In the genomic region with DNA sequence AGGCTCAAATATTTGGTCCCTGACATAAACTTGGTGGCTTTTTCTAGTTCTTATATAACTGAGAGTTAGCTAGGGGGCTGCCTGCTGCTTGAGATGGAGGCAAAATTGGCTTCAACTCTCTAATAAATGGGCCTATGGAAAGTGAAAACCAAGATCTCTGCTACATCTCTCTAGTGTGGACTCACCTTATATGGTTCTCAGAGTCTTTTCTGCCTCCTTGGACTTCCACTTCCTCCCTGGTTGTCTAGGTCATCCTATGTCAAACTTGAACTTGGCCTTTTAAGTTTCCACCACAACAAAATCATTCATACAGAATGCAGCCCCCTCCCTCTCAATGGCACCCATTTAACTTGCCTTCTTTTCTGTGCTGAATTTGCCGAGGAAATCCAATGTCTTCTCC, we compare ENCODE assay signal across 24 cellular contexts. TPM values are rescaled to one million over a fixed set of nuclear protein-coding genes. Genes with fewer than 3 reads are reported as not detected.
DNase-seq lines count a peak whose midpoint lies in the region; ATAC-seq and TF ChIP-seq lines count a peak whose summit lies in the region.
"Had no signal": no experiment of that assay in that cellular context is flagged by ENCODE, and none has a peak within 500 bp of the region (broad histone marks: within the 10 kb centered on the region; RNA-seq: fewer than 3 reads in every experiment).

No MANE protein-coding gene starts in this region.

- no peaks in the 10 kb centered on the region for H3K9me3 Mint-ChIP-seq in glutamatergic neuron (ENCODE audit: unreplicated experiment)
- H3K9me3 Mint-ChIP-seq: endodermal cell, nephron, WTC11 had no signal

- H4K20me1 ChIP-seq in MM.1S (ENCODE audit: insufficient read depth, low read length), result no peaks in the 10 kb centered on the region

- H3K4me3 Mint-ChIP-seq in glutamatergic neuron (ENCODE audit: unreplicated experiment), result no peak overlapping the region
- H3K4me3 Mint-ChIP-seq: endodermal cell, nephron, WTC11 had no signal

- CTCF ChIA-PET in RWPE1 (lab: Yijun Ruan, JAX), result interaction anchor here (0.6 to 0.8 kb wide), 3 partner anchors 19 to 214 kb away, joined by 3 to 5 read pairs (median 3); no protein-coding TSS in a partner anchor

- H3K36me3 ChIP-seq in MM.1S (replicated peaks; ENCODE audit: insufficient read depth, low read length), result no peaks in the 10 kb centered on the region
- H3K36me3 ChIP-seq in neutrophil, result no peaks in the 10 kb centered on the region

- ATAC-seq in GM18511 (IDR thresholded peaks at IDR 0.05; ENCODE audit: unreplicated experiment) (peak; percentile 40), GM21390 (IDR thresholded peaks at IDR 0.05; ENCODE audit: unreplicated experiment) (peak; percentile 40), GM19463 (IDR thresholded peaks at IDR 0.05; ENCODE audit: unreplicated experiment) (no peak)
- ATAC-seq: left lobe of liver, WTC11 had no signal

- H3K27ac ChIP-seq in MM.1S (ENCODE audit: low read length) (peak overlapping the region; percentile 12; the same call in 1 of the 2 replicates), neutrophil (peak overlapping the region; percentile 11), RWPE1 (no peak overlapping the region)
- H3K27ac ChIP-seq: C4-2B, coronary artery, testis had no signal

- H3K4me2 ChIP-seq in MM.1S (ENCODE audit: low read depth, low read length), result peak overlapping the region; percentile 60

- DNase-seq in MM.1S (no peak), RWPE1 (ENCODE audit: low spot score) (no peak), NCI-H1436 treated with DMSO at 0.1 percent for 48 hours (lab: John Stamatoyannopoulos, UW) (no peak), glutamatergic neuron (no peak)
- DNase-seq: activated CD4-positive, alpha-beta T cell treated with anti-CD3 and anti-CD28 coated beads, Interleukin-2, amount 50 U/mL, for 1 hour; activated gamma-delta T cell; activated T-cell treated with anti-CD3 and anti-CD28 coated beads, Interleukin-2, amount 50 U/mL, for 1 hour; Calu3; endodermal cell; KBM-7; NCI-H774; OCI-M1; stimulated activated CD4-positive, alpha-beta T cell treated with anti-CD3 and anti-CD28 coated beads, Interleukin-15, amount 100 ng/mL, for 24 hours; stimulated activated naive CD4-positive, alpha-beta T cell treated with Interleukin-2 at 50 U/mL for 16 hours; testis had no signal

- H3K9me3 ChIP-seq in MM.1S (replicated peaks; ENCODE audit: insufficient read depth, low read length) (no peaks in the 10 kb centered on the region), neutrophil (no peaks in the 10 kb centered on the region)
- H3K9me3 ChIP-seq: testis had no signal

- peak overlapping the region; percentile 60 for H2AFZ ChIP-seq in MM.1S (ENCODE audit: low read length)

- H3K27me3 ChIP-seq in MM.1S (replicated peaks; ENCODE audit: insufficient read depth, low read length) (no peaks in the 10 kb centered on the region), neutrophil (no peaks in the 10 kb centered on the region)
- H3K27me3 ChIP-seq: testis had no signal

- POLR2A ChIA-PET in RWPE1 (lab: Yijun Ruan, JAX; ENCODE audit: low non-redundant PET), result no interaction called here

- H3K4me1 Mint-ChIP-seq in glutamatergic neuron (ENCODE audit: low read depth, unreplicated experiment), result no peaks in the 10 kb centered on the region
- H3K4me1 Mint-ChIP-seq: nephron had no signal

- peaks cover 8% of the 10 kb centered on the region for H3F3A ChIP-seq in MM.1S (ENCODE audit: insufficient read depth, low read length)

- no peaks in the 10 kb centered on the region for H3K9me2 ChIP-seq in MM.1S (replicated peaks; ENCODE audit: insufficient read depth, low read length)

- H3K4me1 ChIP-seq in MM.1S (ENCODE audit: low read length) (peaks cover 31% of the 10 kb centered on the region), neutrophil (ENCODE audit: control insufficient read depth in 1 of 2, insufficient read depth in 1 of 2, low read depth in 1 of 2, low read length in 1 of 2) (peaks cover 14 to 17% of the 10 kb centered on the region in 2 experiments)
- H3K4me1 ChIP-seq: testis had no signal

- H3K36me3 Mint-ChIP-seq in glutamatergic neuron (ENCODE audit: unreplicated experiment), result no peaks in the 10 kb centered on the region
- H3K36me3 Mint-ChIP-seq: WTC11 had no signal

- H3K79me2 ChIP-seq in MM.1S (ENCODE audit: low read length), result no peaks in the 10 kb centered on the region

- H3K4me3 ChIP-seq in MM.1S (ENCODE audit: low read length), result no peak overlapping the region
- no peak overlapping the region for H3K4me3 ChIP-seq in neutrophil (ENCODE audit: low read depth in 1 of 2, low read length in 1 of 2)
- H3K4me3 ChIP-seq: coronary artery, testis had no signal

- no peak overlapping the region for H3K27ac Mint-ChIP-seq in glutamatergic neuron (ENCODE audit: unreplicated experiment)
- H3K27ac Mint-ChIP-seq: endodermal cell, nephron, WTC11 had no signal

- peaks cover 3% of the 10 kb centered on the region for H3K27me3 Mint-ChIP-seq in glutamatergic neuron (ENCODE audit: unreplicated experiment)

- H3K9ac ChIP-seq in MM.1S (ENCODE audit: low read length), result no peak overlapping the region

- TF ChIP-seq CTCF in MM.1S (IDR thresholded peaks at IDR 0.05; ENCODE audit: low read length) (no peak), neutrophil (IDR thresholded peaks at IDR 0.05) (no peak), RWPE1 (conservative IDR thresholded peaks at IDR 0.05; ENCODE audit: low read depth) (no peak), glutamatergic neuron (IDR thresholded peaks at IDR 0.05; ENCODE audit: partially characterized antibody, unreplicated experiment) (no peak)

RNA-seq across cellular contexts. Expression of gene ARHGAP25, which starts 23.9 kb away (rescaled TPM):
- total RNA-seq in glutamatergic neuron (ENCODE audit: unreplicated experiment), result 1.4 TPM
- total RNA-seq: Calu3 had no signal
